8 cellular contexts compared by ENCODE assay signal in the genomic region with DNA sequence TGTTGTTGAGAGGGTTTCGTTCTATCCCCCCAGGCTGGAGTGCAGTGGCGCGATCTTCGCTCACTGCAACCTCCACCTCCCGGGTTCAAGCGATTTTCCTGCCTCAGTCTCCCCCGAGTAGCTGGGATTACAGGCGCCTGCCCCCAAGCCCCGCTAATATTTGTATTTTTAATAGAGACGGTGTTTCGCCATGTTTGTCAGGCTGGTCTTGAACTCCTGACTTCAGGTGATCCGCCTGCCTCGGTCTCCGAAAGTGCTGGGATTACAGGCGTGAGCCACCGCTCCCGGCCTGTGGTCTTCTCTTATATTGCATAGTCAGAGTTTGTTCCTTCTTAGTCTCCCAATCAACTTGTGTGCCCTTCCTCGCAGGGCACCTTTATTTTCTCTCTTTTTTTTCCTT. TPM values are rescaled to one million over a fixed set of nuclear protein-coding genes. Genes with fewer than 3 reads are reported as not detected.
A peak's percentile ranks its signal among the peaks of the same experiment; 100 is the strongest.
DNase-seq lines count a peak whose midpoint lies in the region; ATAC-seq, FAIRE-seq and TF ChIP-seq lines count a peak whose summit lies in the region.
"Not testable (repeated sequence)": the region's sequence is repeated elsewhere in the genome, so short reads cannot be mapped to it uniquely, and the experiment has no call there.

No MANE protein-coding gene starts in this region.

- H3K27me3 Mint-ChIP-seq in activated T-helper 2 cell treated with anti-CD3 and anti-CD28 coated beads, Interferon-gamma antibody, Interleukin-2, Interleukin-4, amounts not matched to agents 10 μg/mL and 5 μg/mL and 100 μg/mL, durations not matched to agents 14 hours and 24 hours and 36 hours (ENCODE audit: low read depth); nephron (ENCODE audit: low read depth); stimulated activated naive B cell treated with anti-CD40 and anti-IgM and Interleukin-4, amounts not matched to agents 10 μg/mL and 1 μg/mL and 100 μg/mL, for 72 hours: not testable (repeated sequence)

- not testable (repeated sequence) for DNase-seq in A549 (ENCODE audit: low read depth in 1 of 2, low spot score in 1 of 2); activated T-helper 2 cell treated with anti-CD3 and anti-CD28 coated beads, Interferon-gamma antibody, Interleukin-2, Interleukin-4, amounts not matched to agents 10 μg/mL and 5 μg/mL and 100 μg/mL, durations not matched to agents 14 hours and 24 hours and 36 hours (ENCODE audit: low spot score); right cardiac atrium; stimulated activated naive B cell treated with anti-CD40 and anti-IgM and Interleukin-4, amounts not matched to agents 10 μg/mL and 1 μg/mL and 100 μg/mL, for 72 hours
- DNase-seq in HAP-1 (ENCODE audit: low spot score in 2 of 2) (peak in 1 of 2 experiments; percentile 30), RPMI8226 (peak; percentile 29), dorsolateral prefrontal cortex (peak in 1 of 10 donors; percentile 37)

- H3K27ac ChIP-seq in A549 = peak overlapping the region; percentile 98 to 99
- H3K27ac ChIP-seq in dorsolateral prefrontal cortex = peak overlapping the region in 50 of 59 donors; percentile 9 to 100 (median 74)
- peak overlapping the region; percentile 33 for H3K27ac ChIP-seq in right cardiac atrium (ENCODE audit: low read length)

- not testable (repeated sequence) for TF ChIP-seq EP300 in A549 (IDR thresholded peaks at IDR 0.05)

- intact Hi-C loops in activated T-helper 2 cell treated with anti-CD3 and anti-CD28 coated beads, Interferon-gamma antibody, Interleukin-2, Interleukin-4, amounts not matched to agents 10 μg/mL and 5 μg/mL and 100 μg/mL, durations not matched to agents 14 hours and 24 hours and 36 hours (cut with micrococcal nuclease); dorsolateral prefrontal cortex (cut with DNase I); right cardiac atrium (cut with DNase I): not testable (repeated sequence)

- not testable (repeated sequence) for H3K9me3 Mint-ChIP-seq in activated T-helper 2 cell treated with anti-CD3 and anti-CD28 coated beads, Interferon-gamma antibody, Interleukin-2, Interleukin-4, amounts not matched to agents 10 μg/mL and 5 μg/mL and 100 μg/mL, durations not matched to agents 14 hours and 24 hours and 36 hours; nephron; stimulated activated naive B cell treated with anti-CD40 and anti-IgM and Interleukin-4, amounts not matched to agents 10 μg/mL and 1 μg/mL and 100 μg/mL, for 72 hours

- peaks cover 28% of the 10 kb centered on the region for H3K36me3 ChIP-seq in HAP-1 (replicated peaks)

- CTCF ChIA-PET in A549 (lab: Yijun Ruan, JAX) = interaction anchor here (0.6 to 1.3 kb wide), 2 partner anchors 9 to 384 kb away, joined by 3 to 4 read pairs; no protein-coding TSS in a partner anchor

- H3K4me1 Mint-ChIP-seq in activated T-helper 2 cell treated with anti-CD3 and anti-CD28 coated beads, Interferon-gamma antibody, Interleukin-2, Interleukin-4, amounts not matched to agents 10 μg/mL and 5 μg/mL and 100 μg/mL, durations not matched to agents 14 hours and 24 hours and 36 hours (ENCODE audit: low read depth) = peaks cover 44% of the 10 kb centered on the region
- H3K4me1 Mint-ChIP-seq in nephron = peaks cover 51% of the 10 kb centered on the region
- H3K4me1 Mint-ChIP-seq in stimulated activated naive B cell treated with anti-CD40 and anti-IgM and Interleukin-4, amounts not matched to agents 10 μg/mL and 1 μg/mL and 100 μg/mL, for 72 hours = peaks cover 35 to 77% of the 10 kb centered on the region in 2 donors

- not testable (repeated sequence) for H3K9me3 ChIP-seq in A549; HAP-1; right cardiac atrium (ENCODE audit: control insufficient read depth, low read length)

- not testable (repeated sequence) for H3K27me3 ChIP-seq in HAP-1 (ENCODE audit: low read depth); dorsolateral prefrontal cortex; right cardiac atrium (ENCODE audit: control insufficient read depth, insufficient read depth)

- not testable (repeated sequence) for TF ChIP-seq RAD21 in A549 (conservative IDR thresholded peaks at IDR 0.05 in 1 of 2, IDR thresholded peaks at IDR 0.05 in 1 of 2)

- peak overlapping the region; percentile 83 for H3K4me3 Mint-ChIP-seq in activated T-helper 2 cell treated with anti-CD3 and anti-CD28 coated beads, Interferon-gamma antibody, Interleukin-2, Interleukin-4, amounts not matched to agents 10 μg/mL and 5 μg/mL and 100 μg/mL, durations not matched to agents 14 hours and 24 hours and 36 hours (ENCODE audit: low read depth)
- peak overlapping the region; percentile 88 to 95 (median 95) for H3K4me3 Mint-ChIP-seq in nephron
- H3K4me3 Mint-ChIP-seq in stimulated activated naive B cell treated with anti-CD40 and anti-IgM and Interleukin-4, amounts not matched to agents 10 μg/mL and 1 μg/mL and 100 μg/mL, for 72 hours = peak overlapping the region; percentile 88 to 96

- H3K4me1 ChIP-seq in A549 (peaks cover 59% of the 10 kb centered on the region), HAP-1 (peaks cover 35% of the 10 kb centered on the region), right cardiac atrium (ENCODE audit: control insufficient read depth, insufficient read depth, low read length) (peaks cover 26% of the 10 kb centered on the region)

- POLR2A ChIA-PET in A549 (lab: Yijun Ruan, JAX) = interaction anchor here (1.4 kb wide), 1 partner anchor 32 kb away, joined by 5 read pairs; no protein-coding TSS in a partner anchor

- ATAC-seq in A549; right cardiac atrium; stimulated activated naive B cell treated with anti-CD40 and anti-IgM and Interleukin-4, amounts not matched to agents 10 μg/mL and 1 μg/mL and 100 μg/mL, for 72 hours (replicated peaks): not testable (repeated sequence)

- H3K36me3 Mint-ChIP-seq in activated T-helper 2 cell treated with anti-CD3 and anti-CD28 coated beads, Interferon-gamma antibody, Interleukin-2, Interleukin-4, amounts not matched to agents 10 μg/mL and 5 μg/mL and 100 μg/mL, durations not matched to agents 14 hours and 24 hours and 36 hours (ENCODE audit: low read depth) = peaks cover 37% of the 10 kb centered on the region
- H3K36me3 Mint-ChIP-seq in nephron (ENCODE audit: low read depth) = peaks cover 33% of the 10 kb centered on the region
- H3K36me3 Mint-ChIP-seq in stimulated activated naive B cell treated with anti-CD40 and anti-IgM and Interleukin-4, amounts not matched to agents 10 μg/mL and 1 μg/mL and 100 μg/mL, for 72 hours = peaks cover 24 to 39% of the 10 kb centered on the region in 2 donors

- WGBS in A549 (ENCODE audit: missing lambda C conversion rate) = 70% methylated on average over 18 of the region's 18 CpGs
- WGBS in right cardiac atrium = 76% methylated on average over 18 of the region's 18 CpGs

- H3K4me3 ChIP-seq in A549 (peak overlapping the region; percentile 27; the same call in 2 of the 3 replicates), HAP-1 (peak overlapping the region; percentile 45), dorsolateral prefrontal cortex (peak overlapping the region in 47 of 59 donors; percentile 1 to 99 (median 67))
- H3K4me3 ChIP-seq in right cardiac atrium (ENCODE audit: low read length) = not testable (repeated sequence)

- TF ChIP-seq POLR2A in A549 (IDR thresholded peaks at IDR 0.05; ENCODE audit: low read length) = not testable (repeated sequence)

- not testable (repeated sequence) for FAIRE-seq in A549 (lab: Jason Lieb, UNC)

- in situ Hi-C loops in HAP-1 (cut with MboI; ENCODE audit: low sequenced_read_pairs) = not testable (repeated sequence)

- not testable (repeated sequence) for TF ChIP-seq CTCF in A549 (IDR thresholded peaks at IDR 0.05); dorsolateral prefrontal cortex (IDR thresholded peaks at IDR 0.05 in 54 of 56, conservative IDR thresholded peaks at IDR 0.05 in 2 of 56; ENCODE audit: low read depth in 1 of 56, partially characterized antibody in 56 of 56); nephron (IDR thresholded peaks at IDR 0.05; ENCODE audit: unreplicated experiment in 3 of 3)

- H3K27ac Mint-ChIP-seq in activated T-helper 2 cell treated with anti-CD3 and anti-CD28 coated beads, Interferon-gamma antibody, Interleukin-2, Interleukin-4, amounts not matched to agents 10 μg/mL and 5 μg/mL and 100 μg/mL, durations not matched to agents 14 hours and 24 hours and 36 hours = peak overlapping the region; percentile 87
- peak overlapping the region; percentile 81 to 95 (median 87) for H3K27ac Mint-ChIP-seq in nephron
- peak overlapping the region; percentile 98 for H3K27ac Mint-ChIP-seq in stimulated activated naive B cell treated with anti-CD40 and anti-IgM and Interleukin-4, amounts not matched to agents 10 μg/mL and 1 μg/mL and 100 μg/mL, for 72 hours

- peak overlapping the region; percentile 83 for H3K4me2 ChIP-seq in A549

RNA-seq across cellular contexts. Expression of a gene that starts 2.7 kb away (rescaled TPM):
- polyA plus RNA-seq in A549 (2011; rRNA removed) = 107 and 123 TPM in 2 replicates
- 59.9 and 87.3 TPM in 2 replicates for polyA plus RNA-seq in A549 (2012; cell fraction: cytosol; rRNA removed)
- polyA plus RNA-seq in A549 (2012; cell fraction: nucleus; rRNA removed) = 151 and 354 TPM in 2 replicates
- polyA plus RNA-seq in A549 (2017; fragmentation: RNase III; extraction: RNeasy Plus Mini Kit Qiagen cat#74134 plus additional on column Dnase treatment) = 141 to 146 TPM (median 144 TPM) in 3 replicates
- polyA minus RNA-seq in A549 (2011; rRNA and poly(A)+ RNA removed) = 43.0 and 56.8 TPM in 2 replicates
- total RNA-seq in activated T-helper 2 cell treated with anti-CD3 and anti-CD28 coated beads, Interferon-gamma antibody, Interleukin-2, Interleukin-4, amounts not matched to agents 10 μg/mL and 5 μg/mL and 100 μg/mL, durations not matched to agents 14 hours and 24 hours and 36 hours = 186 and 188 TPM in 2 replicates
- total RNA-seq in dorsolateral prefrontal cortex = 100 to 1,000 TPM; 214 to 370 (median 288) TPM
- total RNA-seq in right cardiac atrium = 100 to 1,000 TPM; 137 to 162 (median 142) TPM
- 34.9 TPM for polyA plus RNA-seq in right cardiac atrium

Comparison
In these comparisons a context has a peak if more than half of its experiments do, and no peak if none do; other contexts are left out.
1. H3K27ac ChIP-seq: peak in every context shown above with its lines; median percentile 98 in A549; 74 in dorsolateral prefrontal cortex; 33 in right cardiac atrium.